Comparison of ENCODE assay signal across 33 cellular contexts in genomic region chr5:177610131-177610769, GRCh38. TPM values are rescaled to one million over a fixed set of nuclear protein-coding genes. Genes with fewer than 3 reads are reported as not detected.
DNase-seq lines count a peak whose midpoint lies in the region; ATAC-seq and TF ChIP-seq lines count a peak whose summit lies in the region.
"Had no signal": no experiment of that assay in that cellular context is flagged by ENCODE, and none has a peak within 500 bp of the region (broad histone marks: within the 10 kb centered on the region; RNA-seq: fewer than 3 reads in every experiment).

No MANE protein-coding gene starts in this region.

- H3K27me3 Mint-ChIP-seq in Calu3 (ENCODE audit: unreplicated experiment): no peaks in the 10 kb centered on the region
- H3K27me3 Mint-ChIP-seq in effector memory CD8-positive, alpha-beta T cell: no peaks in the 10 kb centered on the region
- no peaks in the 10 kb centered on the region for H3K27me3 Mint-ChIP-seq in osteocyte (ENCODE audit: unreplicated experiment)
- H3K27me3 Mint-ChIP-seq: activated CD8-positive, alpha-beta memory T cell treated with anti-CD3 and anti-CD28 coated beads, Interleukin-2, amount 10 ng/mL, durations not matched to agents 7 days and 5 days; activated naive CD4-positive, alpha-beta T cell treated with anti-CD3 and anti-CD28 coated beads, Interleukin-2, amount 50 U/mL, for 24 hours; natural killer cell treated with Interleukin-12 subunit alpha and Interleukin-12 subunit beta and Interleukin-15 and Interleukin-18, amount 100 ng/mL, for 72 hours had no signal

- CTCF ChIA-PET in Calu3 (lab: Charles Lee): interaction anchor here (0.6 to 1.6 kb wide), 2 partner anchors 18 to 65 kb away, joined by 4 read pairs; partner anchors contain the start of gene TMED9

- BruUV-seq in Calu3 (replicated peaks; lab: Mats Ljungman, UMichigan): no TSS peak

- H3K27ac Mint-ChIP-seq in Calu3 (ENCODE audit: unreplicated experiment) (peak overlapping the region; percentile 40), osteocyte (ENCODE audit: unreplicated experiment) (no peak overlapping the region)
- H3K27ac Mint-ChIP-seq in effector memory CD8-positive, alpha-beta T cell: peak overlapping the region; percentile 23 to 44
- H3K27ac Mint-ChIP-seq: activated CD8-positive, alpha-beta memory T cell treated with anti-CD3 and anti-CD28 coated beads, Interleukin-2, amount 10 ng/mL, durations not matched to agents 7 days and 5 days; activated naive CD4-positive, alpha-beta T cell treated with anti-CD3 and anti-CD28 coated beads, Interleukin-2, amount 50 U/mL, for 24 hours; activated T-cell treated with anti-CD3 and anti-CD28 coated beads, Interleukin-2, amount 50 U/mL, for 72 hours; natural killer cell treated with Interleukin-12 subunit alpha and Interleukin-12 subunit beta and Interleukin-15 and Interleukin-18, amount 100 ng/mL, for 72 hours had no signal

- DNase-seq in Calu3 (no peak), osteocyte (ENCODE audit: extremely low spot score, unreplicated experiment) (peak; percentile 66), NCI-H187 treated with DMSO at 0.1 percent for 48 hours (lab: John Stamatoyannopoulos, UW) (no peak), C1 segment of cervical spinal cord (lab: John Stamatoyannopoulos, UW) (no peak), H4 (ENCODE audit: low spot score) (no peak)
- DNase-seq in effector memory CD8-positive, alpha-beta T cell: no peak
- DNase-seq: activated CD4-positive, alpha-beta T cell treated with anti-CD3 and anti-CD28 coated beads for 4 hours; activated CD8-positive, alpha-beta memory T cell treated with anti-CD3 and anti-CD28 coated beads, Interleukin-2, amount 10 ng/mL, durations not matched to agents 7 days and 5 days; activated T-cell treated with anti-CD3 and anti-CD28 coated beads, Interleukin-2, amount 50 U/mL, for 72 hours; DMS79 treated with DMSO at 0.1 percent for 48 hours; GDM1; kidney glomerular epithelial cell; lower lobe of right lung; mucosa of descending colon; MV-4-11; NCI-H1436 treated with DMSO at 0.1 percent for 48 hours; NCI-H2107; NCI-H446; NCI-H82; stomach; T-helper 9 cell; tibial artery had no signal

- peaks cover 0 to 67% (median 45%) of the 10 kb centered on the region in 11 experiments for H3K36me3 ChIP-seq in BLaER1 treated with 17β-estradiol and CSF1 and Interleukin-3, amounts not matched to agents 10 nM and 100 nM
- H3K36me3 ChIP-seq: pancreas, right atrium auricular region had no signal

- peak overlapping the region; percentile 48 to 87 (median 73) for H3K4me2 ChIP-seq in BLaER1 treated with 17β-estradiol and CSF1 and Interleukin-3, amounts not matched to agents 10 nM and 100 nM
- H3K4me2 ChIP-seq: hepatocyte, smooth muscle cell had no signal

- H3K9me3 Mint-ChIP-seq in Calu3 (ENCODE audit: low read depth, unreplicated experiment): no peaks in the 10 kb centered on the region
- H3K9me3 Mint-ChIP-seq in effector memory CD8-positive, alpha-beta T cell: no peaks in the 10 kb centered on the region
- no peaks in the 10 kb centered on the region for H3K9me3 Mint-ChIP-seq in osteocyte (ENCODE audit: unreplicated experiment)
- H3K9me3 Mint-ChIP-seq: activated naive CD4-positive, alpha-beta T cell treated with anti-CD3 and anti-CD28 coated beads, Interleukin-2, amount 50 U/mL, for 24 hours; activated T-cell treated with anti-CD3 and anti-CD28 coated beads, Interleukin-2, amount 50 U/mL, for 72 hours; natural killer cell treated with Interleukin-12 subunit alpha and Interleukin-12 subunit beta and Interleukin-15 and Interleukin-18, amount 100 ng/mL, for 72 hours had no signal

- H3K4me1 ChIP-seq in BLaER1 treated with 17β-estradiol and CSF1 and Interleukin-3, amounts not matched to agents 10 nM and 100 nM: peaks cover 28 to 70% (median 54%) of the 10 kb centered on the region in 10 experiments
- H3K4me1 ChIP-seq: pancreas had no signal

- TF ChIP-seq CTCF in Calu3 (IDR thresholded peaks at IDR 0.05; ENCODE audit: unreplicated experiment) (no peak), osteocyte (IDR thresholded peaks at IDR 0.05) (no peak)

- peak overlapping the region in 10 of 11 experiments; percentile 11 to 67 (median 50); a peak in 15 of 22 replicates for H3K9ac ChIP-seq in BLaER1 treated with 17β-estradiol and CSF1 and Interleukin-3, amounts not matched to agents 10 nM and 100 nM

- H3K4me3 Mint-ChIP-seq in Calu3 (ENCODE audit: low read depth, unreplicated experiment) (no peak overlapping the region), osteocyte (ENCODE audit: unreplicated experiment) (no peak overlapping the region)
- no peak overlapping the region for H3K4me3 Mint-ChIP-seq in effector memory CD8-positive, alpha-beta T cell
- H3K4me3 Mint-ChIP-seq: activated CD8-positive, alpha-beta memory T cell treated with anti-CD3 and anti-CD28 coated beads, Interleukin-2, amount 10 ng/mL, durations not matched to agents 7 days and 5 days; activated naive CD4-positive, alpha-beta T cell treated with anti-CD3 and anti-CD28 coated beads, Interleukin-2, amount 50 U/mL, for 24 hours; activated T-cell treated with anti-CD3 and anti-CD28 coated beads, Interleukin-2, amount 50 U/mL, for 72 hours; natural killer cell treated with Interleukin-12 subunit alpha and Interleukin-12 subunit beta and Interleukin-15 and Interleukin-18, amount 100 ng/mL, for 72 hours had no signal

- H3K4me1 Mint-ChIP-seq in Calu3 (ENCODE audit: low read depth, unreplicated experiment) (no peaks in the 10 kb centered on the region), osteocyte (ENCODE audit: unreplicated experiment) (peaks cover 13% of the 10 kb centered on the region)
- H3K4me1 Mint-ChIP-seq in effector memory CD8-positive, alpha-beta T cell (ENCODE audit: low read depth in 2 of 2): peaks cover 14 to 15% of the 10 kb centered on the region in 2 donors
- H3K4me1 Mint-ChIP-seq: activated CD8-positive, alpha-beta memory T cell treated with anti-CD3 and anti-CD28 coated beads, Interleukin-2, amount 10 ng/mL, durations not matched to agents 7 days and 5 days had no signal

- 0 out of 20 replicates have a peak overlapping the region, but pooled peaks of 1 of the 10 experiments have one; percentile 10 for H3K4me3 ChIP-seq in BLaER1 treated with 17β-estradiol and CSF1 and Interleukin-3, amounts not matched to agents 10 nM and 100 nM
- H3K4me3 ChIP-seq: gastroesophageal sphincter, hepatocyte, lower lobe of right lung, mucosa of descending colon, pancreas, right atrium auricular region, smooth muscle cell, stomach, tibial artery had no signal

- intact Hi-C loops in Calu3 (cut with micrococcal nuclease; ENCODE audit: unreplicated experiment): no loop called here

- peaks cover 0 to 68% (median 19%) of the 10 kb centered on the region in 11 experiments; a peak in 17 of 22 replicates for H4K20me1 ChIP-seq in BLaER1 treated with 17β-estradiol and CSF1 and Interleukin-3, amounts not matched to agents 10 nM and 100 nM

- ATAC-seq in effector memory CD8-positive, alpha-beta T cell (replicated peaks): no peak
- ATAC-seq: activated CD8-positive, alpha-beta memory T cell treated with anti-CD3 and anti-CD28 coated beads, Interleukin-2, amount 10 ng/mL, durations not matched to agents 7 days and 5 days; activated T-cell treated with anti-CD3 and anti-CD28 coated beads, Interleukin-2, amount 50 U/mL, for 72 hours; gastroesophageal sphincter; HCT116; lower lobe of right lung; mucosa of descending colon; pancreas had no signal

- no peaks in the 10 kb centered on the region for H3K9me3 ChIP-seq in BLaER1 treated with 17β-estradiol and CSF1 and Interleukin-3, amounts not matched to agents 10 nM and 100 nM (replicated peaks in 1 of 11)
- H3K9me3 ChIP-seq: gastroesophageal sphincter, lower lobe of right lung, mucosa of descending colon, pancreas, right atrium auricular region, stomach, tibial artery had no signal

- H3K36me3 Mint-ChIP-seq in Calu3 (ENCODE audit: insufficient read depth, unreplicated experiment): peaks cover 37% of the 10 kb centered on the region
- H3K36me3 Mint-ChIP-seq in effector memory CD8-positive, alpha-beta T cell (ENCODE audit: insufficient read depth): peaks cover 13% of the 10 kb centered on the region
- H3K36me3 Mint-ChIP-seq in osteocyte (ENCODE audit: unreplicated experiment): peaks cover 8% of the 10 kb centered on the region
- H3K36me3 Mint-ChIP-seq: activated CD8-positive, alpha-beta memory T cell treated with anti-CD3 and anti-CD28 coated beads, Interleukin-2, amount 10 ng/mL, durations not matched to agents 7 days and 5 days; activated naive CD4-positive, alpha-beta T cell treated with anti-CD3 and anti-CD28 coated beads, Interleukin-2, amount 50 U/mL, for 24 hours; natural killer cell treated with Interleukin-12 subunit alpha and Interleukin-12 subunit beta and Interleukin-15 and Interleukin-18, amount 100 ng/mL, for 72 hours had no signal

- H3K27ac ChIP-seq in BLaER1 treated with 17β-estradiol and CSF1 and Interleukin-3, amounts not matched to agents 10 nM and 100 nM: peak overlapping the region in 9 of 11 experiments; percentile 25 to 75 (median 65); a peak in 17 of 22 replicates
- H3K27ac ChIP-seq: C4-2B, hepatocyte, lower lobe of right lung, pancreas, right atrium auricular region, stomach, tibial artery, VCaP had no signal

- no peaks in the 10 kb centered on the region for H3K27me3 ChIP-seq in BLaER1 treated with 17β-estradiol and CSF1 and Interleukin-3, amounts not matched to agents 10 nM and 100 nM
- H3K27me3 ChIP-seq: gastroesophageal sphincter, hepatocyte, pancreas, right atrium auricular region, stomach, tibial artery had no signal

RNA-seq across cellular contexts. Expression of gene B4GALT7, which starts 10.3 kb away (rescaled TPM):
- total RNA-seq in Calu3 (2022): 48.8 and 55.7 TPM in 2 replicates
- total RNA-seq in osteocyte: 34.9 and 36.0 TPM in 2 replicates
- total RNA-seq in H4 (2014; rRNA removed; shearing (Covaris generic)): 35.6 and 40.4 TPM in 2 replicates

RNA-seq across cellular contexts. Expression of gene TMED9, which starts 18.2 kb away (rescaled TPM):
- total RNA-seq in Calu3 (2022) (275 and 294 TPM in 2 replicates), osteocyte (216 and 248 TPM in 2 replicates)
- total RNA-seq in H4 (2014; rRNA removed; shearing (Covaris generic)): 151 and 191 TPM in 2 replicates

RNA-seq across cellular contexts. Expression of gene FAM193B, which starts 55.9 kb away (rescaled TPM):
- total RNA-seq in Calu3 (2022) (92.0 and 97.0 TPM in 2 replicates), osteocyte (82.0 and 97.2 TPM in 2 replicates)
- 7.5 and 14.5 TPM in 2 replicates for total RNA-seq in H4 (2014; rRNA removed; shearing (Covaris generic))
